Comparison of ENCODE assay signal across 8 cellular contexts in the genomic region with DNA sequence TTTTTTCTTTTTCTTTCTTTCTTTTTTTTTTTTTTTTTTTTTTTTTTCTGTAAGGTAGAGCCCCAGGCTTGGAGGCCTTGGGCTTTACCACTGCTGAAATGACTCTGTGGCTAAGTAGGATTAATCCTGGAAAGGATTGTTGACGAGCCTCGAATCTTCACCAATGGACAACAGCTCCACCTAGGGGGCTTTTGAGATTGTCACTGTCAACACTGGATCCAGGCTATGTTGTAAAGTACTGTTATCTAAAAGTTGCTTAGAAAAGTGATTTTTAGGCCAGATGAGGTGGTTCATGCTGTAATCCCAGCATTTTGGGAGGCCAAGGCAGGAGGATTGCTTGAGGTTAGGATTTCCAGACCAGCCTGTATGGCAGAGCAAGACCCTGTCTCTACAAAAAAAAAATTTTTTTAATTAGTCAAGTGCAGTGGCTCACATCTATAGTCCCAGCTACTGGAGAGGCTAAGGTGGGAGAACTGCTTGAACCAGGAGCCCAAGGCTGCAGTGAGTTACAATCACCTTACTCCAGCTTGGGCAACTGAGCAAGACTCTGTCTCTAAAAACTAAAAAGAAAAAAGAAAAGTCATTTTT. TPM values are rescaled to one million over a fixed set of nuclear protein-coding genes. Genes with fewer than 3 reads are reported as not detected.
A peak's percentile ranks its signal among the peaks of the same experiment; 100 is the strongest.
DNase-seq lines count a peak whose midpoint lies in the region; ATAC-seq and TF ChIP-seq lines count a peak whose summit lies in the region.

No MANE protein-coding gene starts in this region.

- ATAC-seq in CD4-positive, alpha-beta T cell (ENCODE audit: poor library complexity) = peak; percentile 82
- peak; percentile 45 to 64 for ATAC-seq in activated T-cell treated with anti-CD3 and anti-CD28 coated beads, Interleukin-2, amount 50 U/mL, for 72 hours (replicated peaks in 1 of 2)
- ATAC-seq in HG03354 (IDR thresholded peaks at IDR 0.05; ENCODE audit: poor library complexity, severe bottlenecking, unreplicated experiment) = no peak

- H3K27ac Mint-ChIP-seq in CD4-positive, alpha-beta T cell = no peak overlapping the region
- H3K27ac Mint-ChIP-seq in activated T-cell treated with anti-CD3 and anti-CD28 coated beads, Interleukin-2, amount 50 U/mL, for 72 hours = peak overlapping the region; percentile 85
- no peak overlapping the region for H3K27ac Mint-ChIP-seq in neural progenitor cell

- H3K4me3 ChIP-seq in fibroblast of the aortic adventitia (ENCODE audit: low read depth, low read length) = no peak overlapping the region
- no peak overlapping the region for H3K4me3 ChIP-seq in neural progenitor cell
- no peak overlapping the region for H3K4me3 ChIP-seq in transverse colon

- H3K27me3 Mint-ChIP-seq in CD4-positive, alpha-beta T cell = no peaks in the 10 kb centered on the region
- no peaks in the 10 kb centered on the region for H3K27me3 Mint-ChIP-seq in activated T-cell treated with anti-CD3 and anti-CD28 coated beads, Interleukin-2, amount 50 U/mL, for 72 hours (ENCODE audit: low read depth)
- peaks cover 5% of the 10 kb centered on the region for H3K27me3 Mint-ChIP-seq in neural progenitor cell (ENCODE audit: insufficient read depth, low read depth)

- peaks cover 64% of the 10 kb centered on the region for H3K36me3 Mint-ChIP-seq in CD4-positive, alpha-beta T cell (ENCODE audit: low read depth)
- peaks cover 0 to 14% of the 10 kb centered on the region in 2 donors for H3K36me3 Mint-ChIP-seq in activated T-cell treated with anti-CD3 and anti-CD28 coated beads, Interleukin-2, amount 50 U/mL, for 72 hours (ENCODE audit: insufficient read depth in 2 of 2)
- H3K36me3 Mint-ChIP-seq in neural progenitor cell = peaks cover 7% of the 10 kb centered on the region

- H3K4me1 ChIP-seq in neural progenitor cell (no peaks in the 10 kb centered on the region), transverse colon (no peaks in the 10 kb centered on the region)

- H3K27ac ChIP-seq in CD4-positive, alpha-beta T cell (ENCODE audit: low read depth, low read length) = no peak overlapping the region
- no peak overlapping the region for H3K27ac ChIP-seq in neural progenitor cell
- H3K27ac ChIP-seq in transverse colon = no peak overlapping the region

- no peak overlapping the region for H3K4me2 ChIP-seq in neural progenitor cell

- CTCF ChIA-PET in CD4-positive, alpha-beta T cell (lab: Charles Lee) = interaction anchor here (0.6 to 1.8 kb wide), 11 partner anchors 10 to 666 kb away, joined by 3 to 8 read pairs (median 3); no protein-coding TSS in a partner anchor
- CTCF ChIA-PET in HEK293T (lab: Yijun Ruan, JAX) = interaction anchor here (0.6 to 2.2 kb wide), 9 partner anchors 10 to 513 kb away, joined by 3 to 10 read pairs (median 5); no protein-coding TSS in a partner anchor

- 3% methylated on average over 2 of the region's 2 CpGs; no CpG with 5 or more reads in 1 of the 2 donors for WGBS in transverse colon (ENCODE audit: low coverage in 1 of 2), 2 donors

- no peaks in the 10 kb centered on the region for H3K36me3 ChIP-seq in neural progenitor cell
- peaks cover 0 to 30% (median 2%) of the 10 kb centered on the region in 4 donors for H3K36me3 ChIP-seq in transverse colon

- no peaks in the 10 kb centered on the region for H3K9me3 Mint-ChIP-seq in CD4-positive, alpha-beta T cell
- H3K9me3 Mint-ChIP-seq in activated T-cell treated with anti-CD3 and anti-CD28 coated beads, Interleukin-2, amount 50 U/mL, for 72 hours = no peaks in the 10 kb centered on the region
- no peaks in the 10 kb centered on the region for H3K9me3 Mint-ChIP-seq in neural progenitor cell

- intact Hi-C loops in CD4-positive, alpha-beta T cell (cut with DNase I, micrococcal nuclease) = loop anchor here (1.0 to 10.0 kb wide), 8 partner anchors 160 to 620 kb away; a partner anchor contains a TSS
- intact Hi-C loops in transverse colon (cut with DNase I; ENCODE audit: low total_unique reads) = loop anchor here (5.0 kb wide), 1 partner anchor 622 kb away; a partner anchor contains a TSS

- POLR2A ChIA-PET in CD4-positive, alpha-beta T cell (lab: Charles Lee) = no interaction called here
- POLR2A ChIA-PET in HEK293T (lab: Yijun Ruan, JAX) = no interaction called here

- peak in 9 of 10 experiments; percentile 19 to 42 (median 30) for DNase-seq in CD4-positive, alpha-beta T cell
- DNase-seq in HEK293T (ENCODE audit: extremely low spot score) (peak; percentile 76), OCI-M1 (lab: John Stamatoyannopoulos, UW) (peak; percentile 88), fibroblast of the aortic adventitia (ENCODE audit: low read depth) (peak; percentile 88), neural progenitor cell (ENCODE audit: low spot score) (peak; percentile 91), transverse colon (peak; percentile 55)
- DNase-seq in activated T-cell treated with anti-CD3 and anti-CD28 coated beads, Interleukin-2, amount 50 U/mL, for 72 hours = peak; percentile 30 to 50

- H3K4me3 Mint-ChIP-seq in CD4-positive, alpha-beta T cell = no peak overlapping the region
- no peak overlapping the region for H3K4me3 Mint-ChIP-seq in activated T-cell treated with anti-CD3 and anti-CD28 coated beads, Interleukin-2, amount 50 U/mL, for 72 hours
- no peak overlapping the region for H3K4me3 Mint-ChIP-seq in neural progenitor cell

- peaks cover 4% of the 10 kb centered on the region for H3K4me1 Mint-ChIP-seq in CD4-positive, alpha-beta T cell (ENCODE audit: low read depth)
- no peaks in the 10 kb centered on the region for H3K4me1 Mint-ChIP-seq in activated T-cell treated with anti-CD3 and anti-CD28 coated beads, Interleukin-2, amount 50 U/mL, for 72 hours (ENCODE audit: low read depth)
- no peaks in the 10 kb centered on the region for H3K4me1 Mint-ChIP-seq in neural progenitor cell

- no peaks in the 10 kb centered on the region for H3K27me3 ChIP-seq in CD4-positive, alpha-beta T cell (ENCODE audit: control insufficient read depth, insufficient read depth, low read length)
- no peaks in the 10 kb centered on the region for H3K27me3 ChIP-seq in neural progenitor cell
- no peaks in the 10 kb centered on the region for H3K27me3 ChIP-seq in transverse colon

- H2AFZ ChIP-seq in neural progenitor cell (replicated peaks) = no peak overlapping the region

- no peak for TF ChIP-seq POLR2A in transverse colon (IDR thresholded peaks at IDR 0.05)

- in situ Hi-C loops in transverse colon (cut with MboI; ENCODE audit: low pct_ligation_motif_present in 1 of 4, low pct_unique_long_range_greater_than_20kb in 1 of 4, low sequenced_read_pairs in 3 of 4) = loop anchor here in 1 of 4 donors (5.0 kb wide), 1 partner anchor 242 kb away; no protein-coding TSS in a partner anchor

- no peaks in the 10 kb centered on the region for H3K79me2 ChIP-seq in neural progenitor cell (ENCODE audit: low read depth)

- H3K9ac ChIP-seq in neural progenitor cell = no peak overlapping the region

- peak; percentile 81 for TF ChIP-seq CTCF in CD4-positive, alpha-beta T cell (IDR thresholded peaks at IDR 0.05)
- TF ChIP-seq CTCF in fibroblast of the aortic adventitia (IDR thresholded peaks at IDR 0.05; ENCODE audit: insufficient read depth, low read length) (peak; percentile 77), neural progenitor cell (IDR thresholded peaks at IDR 0.05) (peak; percentile 83), transverse colon (IDR thresholded peaks at IDR 0.05) (peak; percentile 57 to 67 (median 65))

- peaks cover 4% of the 10 kb centered on the region for H4K20me1 ChIP-seq in neural progenitor cell (ENCODE audit: low read depth)

- peaks cover 4% of the 10 kb centered on the region for H3F3A ChIP-seq in neural progenitor cell (ENCODE audit: low read depth)

- TF ChIP-seq EP300 in transverse colon (IDR thresholded peaks at IDR 0.05; ENCODE audit: low read depth) = no peak

- H3K9me3 ChIP-seq in CD4-positive, alpha-beta T cell (ENCODE audit: control insufficient read depth, low read length) = no peaks in the 10 kb centered on the region
- H3K9me3 ChIP-seq in neural progenitor cell (ENCODE audit: low read depth) (no peaks in the 10 kb centered on the region), transverse colon (no peaks in the 10 kb centered on the region)

TF ChIP-seq in HEK293T, 16 proteins besides CTCF, POLR2A, EP300 and RAD21 (continues in another document):
- TF ChIP-seq BHLHE40 (IDR thresholded peaks at IDR 0.05; ENCODE audit: borderline replicate concordance) (no peak), ARNT (IDR thresholded peaks at IDR 0.05) (no peak), L3MBTL2 (conservative IDR thresholded peaks at IDR 0.05) (no peak), HDGF (IDR thresholded peaks at IDR 0.05; ENCODE audit: borderline replicate concordance) (no peak), FOXM1 (IDR thresholded peaks at IDR 0.05; ENCODE audit: borderline replicate concordance) (no peak), CTBP1 (IDR thresholded peaks at IDR 0.05; ENCODE audit: borderline replicate concordance) (no peak), TARDBP (IDR thresholded peaks at IDR 0.05) (no peak), LEF1 (IDR thresholded peaks at IDR 0.05; ENCODE audit: borderline replicate concordance) (no peak), ZNF384 (IDR thresholded peaks at IDR 0.05) (no peak)

RNA-seq across cellular contexts. Expression of a gene that starts 41.6 kb away (rescaled TPM):
- total RNA-seq in CD4-positive, alpha-beta T cell = 10 to 100 TPM; 43.3 to 43.7 TPM
- 10 to 100 TPM; 22.6 to 29.0 TPM for total RNA-seq in activated T-cell treated with anti-CD3 and anti-CD28 coated beads, Interleukin-2, amount 50 U/mL, for 72 hours
- total RNA-seq in fibroblast of the aortic adventitia (ENCODE audit: low replicate concordance) (8.5 and 12.9 TPM in 2 replicates), neural progenitor cell (ENCODE audit: low replicate concordance) (7.3 and 14.0 TPM in 2 replicates), transverse colon (10 to 100 TPM; 12.2 to 48.6 (median 14.5) TPM)

RNA-seq across cellular contexts. Expression of a gene that starts 41.8 kb away (rescaled TPM):
- total RNA-seq in CD4-positive, alpha-beta T cell = 1 to 10 TPM; 8.0 to 9.2 TPM
- total RNA-seq in activated T-cell treated with anti-CD3 and anti-CD28 coated beads, Interleukin-2, amount 50 U/mL, for 72 hours = 1 to 10 TPM; 3.2 to 4.0 TPM
- total RNA-seq in fibroblast of the aortic adventitia (ENCODE audit: low replicate concordance) (4.5 and 11.0 TPM in 2 replicates), neural progenitor cell (ENCODE audit: low replicate concordance) (4.2 and 6.4 TPM in 2 replicates), transverse colon (1 to 10 TPM in 3 of 4 donors, not detected in 1; 3.7 to 9.4 (median 4.9) TPM)

RNA-seq across cellular contexts. Expression of a gene that starts 56.4 kb away (rescaled TPM):
- total RNA-seq in CD4-positive, alpha-beta T cell = 10 to 100 TPM; 27.3 to 35.7 TPM
- total RNA-seq in activated T-cell treated with anti-CD3 and anti-CD28 coated beads, Interleukin-2, amount 50 U/mL, for 72 hours = 10 to 100 TPM; 24.1 to 38.8 TPM
- total RNA-seq in fibroblast of the aortic adventitia (ENCODE audit: low replicate concordance) (11.4 and 14.3 TPM in 2 replicates), neural progenitor cell (ENCODE audit: low replicate concordance) (3.4 and 8.6 TPM in 2 replicates), transverse colon (100 to 1,000 TPM in 1 of 4 donors, 10 to 100 TPM in 3; 26.9 to 199 (median 55.1) TPM)

Comparison
In these comparisons a context has a peak if more than half of its experiments do, and no peak if none do; other contexts are left out.
1. DNase-seq: peak in every context shown above with its lines; median percentile 91 in neural progenitor cell; 88 in OCI-M1; 88 in fibroblast of the aortic adventitia; 76 in HEK293T; 55 in transverse colon; 40 in activated T-cell treated with anti-CD3 and anti-CD28 coated beads, Interleukin-2, amount 50 U/mL, for 72 hours; 30 in CD4-positive, alpha-beta T cell.